In the genomic region with DNA sequence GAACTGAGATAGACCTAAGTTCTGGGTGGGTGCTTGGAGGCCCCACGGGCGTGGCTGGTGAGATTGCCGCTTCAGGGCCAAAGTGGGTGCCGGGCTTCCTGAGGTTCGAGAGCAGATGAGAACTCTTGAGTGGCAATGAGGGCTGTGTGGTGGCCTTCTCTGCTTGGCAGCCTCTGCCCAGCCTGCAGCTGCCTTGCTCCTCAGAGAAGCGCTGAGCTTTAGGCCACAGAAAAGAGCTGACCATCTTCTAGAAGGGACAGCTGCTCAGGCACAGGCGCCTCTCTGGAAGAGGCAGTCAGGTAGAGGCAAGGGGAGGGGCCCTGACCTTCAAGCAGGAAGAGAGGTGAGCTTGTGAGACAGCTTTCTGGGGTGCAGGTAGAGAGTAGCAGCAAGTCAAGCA, we compare ENCODE assay signal across 1 cellular context.
TF ChIP-seq lines count a peak whose summit lies in the region.

No MANE protein-coding gene starts in this region.

TF ChIP-seq in WTC11, 78 proteins besides CTCF, POLR2A, EP300 and RAD21 (continued from another document):
- TF ChIP-seq, protein P1, sequence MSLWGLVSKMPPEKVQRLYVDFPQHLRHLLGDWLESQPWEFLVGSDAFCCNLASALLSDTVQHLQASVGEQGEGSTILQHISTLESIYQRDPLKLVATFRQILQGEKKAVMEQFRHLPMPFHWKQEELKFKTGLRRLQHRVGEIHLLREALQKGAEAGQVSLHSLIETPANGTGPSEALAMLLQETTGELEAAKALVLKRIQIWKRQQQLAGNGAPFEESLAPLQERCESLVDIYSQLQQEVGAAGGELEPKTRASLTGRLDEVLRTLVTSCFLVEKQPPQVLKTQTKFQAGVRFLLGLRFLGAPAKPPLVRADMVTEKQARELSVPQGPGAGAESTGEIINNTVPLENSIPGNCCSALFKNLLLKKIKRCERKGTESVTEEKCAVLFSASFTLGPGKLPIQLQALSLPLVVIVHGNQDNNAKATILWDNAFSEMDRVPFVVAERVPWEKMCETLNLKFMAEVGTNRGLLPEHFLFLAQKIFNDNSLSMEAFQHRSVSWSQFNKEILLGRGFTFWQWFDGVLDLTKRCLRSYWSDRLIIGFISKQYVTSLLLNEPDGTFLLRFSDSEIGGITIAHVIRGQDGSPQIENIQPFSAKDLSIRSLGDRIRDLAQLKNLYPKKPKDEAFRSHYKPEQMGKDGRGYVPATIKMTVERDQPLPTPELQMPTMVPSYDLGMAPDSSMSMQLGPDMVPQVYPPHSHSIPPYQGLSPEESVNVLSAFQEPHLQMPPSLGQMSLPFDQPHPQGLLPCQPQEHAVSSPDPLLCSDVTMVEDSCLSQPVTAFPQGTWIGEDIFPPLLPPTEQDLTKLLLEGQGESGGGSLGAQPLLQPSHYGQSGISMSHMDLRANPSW (CRISPR knock-in tag; conservative IDR thresholded peaks at IDR 0.05; ENCODE audit: low read depth): no peak
- no peak for TF ChIP-seq NR1H2 (CRISPR knock-in tag; IDR thresholded peaks at IDR 0.05)
- TF ChIP-seq ZNF671 (CRISPR knock-in tag; IDR thresholded peaks at IDR 0.05): no peak
- TF ChIP-seq, protein P2, sequence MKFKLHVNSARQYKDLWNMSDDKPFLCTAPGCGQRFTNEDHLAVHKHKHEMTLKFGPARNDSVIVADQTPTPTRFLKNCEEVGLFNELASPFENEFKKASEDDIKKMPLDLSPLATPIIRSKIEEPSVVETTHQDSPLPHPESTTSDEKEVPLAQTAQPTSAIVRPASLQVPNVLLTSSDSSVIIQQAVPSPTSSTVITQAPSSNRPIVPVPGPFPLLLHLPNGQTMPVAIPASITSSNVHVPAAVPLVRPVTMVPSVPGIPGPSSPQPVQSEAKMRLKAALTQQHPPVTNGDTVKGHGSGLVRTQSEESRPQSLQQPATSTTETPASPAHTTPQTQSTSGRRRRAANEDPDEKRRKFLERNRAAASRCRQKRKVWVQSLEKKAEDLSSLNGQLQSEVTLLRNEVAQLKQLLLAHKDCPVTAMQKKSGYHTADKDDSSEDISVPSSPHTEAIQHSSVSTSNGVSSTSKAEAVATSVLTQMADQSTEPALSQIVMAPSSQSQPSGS (CRISPR knock-in tag; IDR thresholded peaks at IDR 0.05; ENCODE audit: borderline replicate concordance, low read depth): no peak
- TF ChIP-seq, protein P3, sequence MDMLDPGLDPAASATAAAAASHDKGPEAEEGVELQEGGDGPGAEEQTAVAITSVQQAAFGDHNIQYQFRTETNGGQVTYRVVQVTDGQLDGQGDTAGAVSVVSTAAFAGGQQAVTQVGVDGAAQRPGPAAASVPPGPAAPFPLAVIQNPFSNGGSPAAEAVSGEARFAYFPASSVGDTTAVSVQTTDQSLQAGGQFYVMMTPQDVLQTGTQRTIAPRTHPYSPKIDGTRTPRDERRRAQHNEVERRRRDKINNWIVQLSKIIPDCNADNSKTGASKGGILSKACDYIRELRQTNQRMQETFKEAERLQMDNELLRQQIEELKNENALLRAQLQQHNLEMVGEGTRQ (CRISPR knock-in tag; IDR thresholded peaks at IDR 0.05): no peak
- TF ChIP-seq, protein P4, sequence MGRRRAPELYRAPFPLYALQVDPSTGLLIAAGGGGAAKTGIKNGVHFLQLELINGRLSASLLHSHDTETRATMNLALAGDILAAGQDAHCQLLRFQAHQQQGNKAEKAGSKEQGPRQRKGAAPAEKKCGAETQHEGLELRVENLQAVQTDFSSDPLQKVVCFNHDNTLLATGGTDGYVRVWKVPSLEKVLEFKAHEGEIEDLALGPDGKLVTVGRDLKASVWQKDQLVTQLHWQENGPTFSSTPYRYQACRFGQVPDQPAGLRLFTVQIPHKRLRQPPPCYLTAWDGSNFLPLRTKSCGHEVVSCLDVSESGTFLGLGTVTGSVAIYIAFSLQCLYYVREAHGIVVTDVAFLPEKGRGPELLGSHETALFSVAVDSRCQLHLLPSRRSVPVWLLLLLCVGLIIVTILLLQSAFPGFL (CRISPR knock-in tag; IDR thresholded peaks at IDR 0.05; ENCODE audit: borderline replicate concordance): no peak
- TF ChIP-seq, protein P5, sequence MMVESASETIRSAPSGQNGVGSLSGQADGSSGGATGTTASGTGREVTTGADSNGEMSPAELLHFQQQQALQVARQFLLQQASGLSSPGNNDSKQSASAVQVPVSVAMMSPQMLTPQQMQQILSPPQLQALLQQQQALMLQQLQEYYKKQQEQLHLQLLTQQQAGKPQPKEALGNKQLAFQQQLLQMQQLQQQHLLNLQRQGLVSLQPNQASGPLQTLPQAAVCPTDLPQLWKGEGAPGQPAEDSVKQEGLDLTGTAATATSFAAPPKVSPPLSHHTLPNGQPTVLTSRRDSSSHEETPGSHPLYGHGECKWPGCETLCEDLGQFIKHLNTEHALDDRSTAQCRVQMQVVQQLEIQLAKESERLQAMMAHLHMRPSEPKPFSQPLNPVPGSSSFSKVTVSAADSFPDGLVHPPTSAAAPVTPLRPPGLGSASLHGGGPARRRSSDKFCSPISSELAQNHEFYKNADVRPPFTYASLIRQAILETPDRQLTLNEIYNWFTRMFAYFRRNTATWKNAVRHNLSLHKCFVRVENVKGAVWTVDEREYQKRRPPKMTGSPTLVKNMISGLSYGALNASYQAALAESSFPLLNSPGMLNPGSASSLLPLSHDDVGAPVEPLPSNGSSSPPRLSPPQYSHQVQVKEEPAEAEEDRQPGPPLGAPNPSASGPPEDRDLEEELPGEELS (CRISPR knock-in tag; IDR thresholded peaks at IDR 0.05): no peak
TF ChIP-seq in WTC11: peak in this region for 0.
